Comparison of ENCODE assay signal across 9 cellular contexts in the genomic region with DNA sequence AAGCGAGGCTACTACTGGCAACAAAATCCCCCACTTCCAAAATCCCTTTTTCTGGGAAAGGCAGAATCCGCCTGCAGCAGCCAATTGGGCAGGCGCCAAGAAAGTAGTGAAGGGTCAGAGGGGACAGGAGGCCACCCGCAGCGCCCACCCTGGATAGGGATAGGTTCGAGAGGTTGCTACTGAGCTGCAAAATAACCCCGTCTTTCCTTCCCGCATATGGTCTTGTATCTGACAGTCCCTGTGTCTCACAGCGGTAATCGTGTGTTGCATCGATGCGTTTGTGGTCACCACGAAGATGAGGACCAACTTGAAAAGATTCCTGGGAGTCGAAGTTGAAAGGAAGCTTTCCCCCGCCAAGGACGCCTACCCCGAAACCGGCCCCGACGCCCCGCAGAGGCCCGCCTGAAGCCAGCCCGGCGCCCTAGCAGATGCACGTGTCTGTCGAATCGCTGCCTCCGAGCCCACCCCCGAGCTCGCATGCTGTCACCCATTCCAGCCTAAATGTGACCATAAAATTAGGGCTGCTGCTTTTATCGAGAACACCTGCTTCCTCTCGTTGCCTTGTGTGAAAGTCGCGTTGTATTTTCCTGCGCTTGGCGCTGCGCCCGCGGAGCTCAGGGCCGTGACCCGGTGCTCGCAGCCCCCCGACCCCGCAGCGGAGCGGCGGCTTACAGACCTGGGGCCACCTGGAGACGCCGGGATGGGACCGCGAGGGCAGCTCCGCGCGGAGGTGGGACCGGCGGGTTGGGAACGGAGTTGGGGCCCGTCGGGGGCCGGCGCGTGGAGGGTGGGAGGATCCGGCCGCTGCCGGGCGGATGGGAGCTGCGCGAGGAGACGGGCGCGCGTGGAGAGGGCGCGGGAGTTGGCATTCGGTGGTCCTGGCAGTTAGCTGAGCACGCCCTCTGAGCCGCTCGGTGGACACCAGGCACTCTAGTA. TPM values are rescaled to one million over a fixed set of nuclear protein-coding genes. Genes with fewer than 3 reads are reported as not detected.
DNase-seq lines count a peak whose midpoint lies in the region; ATAC-seq, FAIRE-seq and TF ChIP-seq lines count a peak whose summit lies in the region.
"Had no signal": no experiment of that assay in that cellular context is flagged by ENCODE, and none has a peak within 500 bp of the region (broad histone marks: within the 10 kb centered on the region; RNA-seq: fewer than 3 reads in every experiment).

A gene with protein sequence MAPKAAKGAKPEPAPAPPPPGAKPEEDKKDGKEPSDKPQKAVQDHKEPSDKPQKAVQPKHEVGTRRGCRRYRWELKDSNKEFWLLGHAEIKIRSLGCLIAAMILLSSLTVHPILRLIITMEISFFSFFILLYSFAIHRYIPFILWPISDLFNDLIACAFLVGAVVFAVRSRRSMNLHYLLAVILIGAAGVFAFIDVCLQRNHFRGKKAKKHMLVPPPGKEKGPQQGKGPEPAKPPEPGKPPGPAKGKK (plus strand): TSS at position 868 of the 936 bp plus-strand sequence. CDS start 145 bp downstream, outside the sequence.

- H3K9me3 ChIP-seq in astrocyte (ENCODE audit: insufficient read depth, low read depth, low read length) (no peaks in the 10 kb centered on the region), lung (ENCODE audit: control insufficient read depth in 2 of 2, insufficient read depth in 1 of 2, low read length in 1 of 2) (peaks cover 0 to 3% of the 10 kb centered on the region in 2 donors), testis (no peaks in the 10 kb centered on the region), HAP-1 (no peaks in the 10 kb centered on the region)

- H3K36me3 Mint-ChIP-seq in activated T-cell treated with anti-CD3 and anti-CD28 coated beads, Interleukin-2, amount 50 U/mL, for 24 hours (ENCODE audit: low read depth) = no peaks in the 10 kb centered on the region
- no peaks in the 10 kb centered on the region for H3K36me3 Mint-ChIP-seq in astrocyte (ENCODE audit: low read depth, unreplicated experiment)

- H3K27ac ChIP-seq in astrocyte (ENCODE audit: low read depth, low read length) (no peak within 1 kb of the TSS), lung (ENCODE audit: low read depth in 1 of 2, low read length in 1 of 2) (no peak within 1 kb of the TSS), testis (no peak within 1 kb of the TSS)
- H3K27ac ChIP-seq: SK-N-MC had no signal

- no peaks in the 10 kb centered on the region for H3K79me2 ChIP-seq in astrocyte (ENCODE audit: insufficient read depth, low read length)

- peaks cover 21% of the 10 kb centered on the region for H3K4me1 Mint-ChIP-seq in activated T-cell treated with anti-CD3 and anti-CD28 coated beads, Interleukin-2, amount 50 U/mL, for 24 hours (ENCODE audit: low read depth)
- H3K4me1 Mint-ChIP-seq in astrocyte (ENCODE audit: low read depth, unreplicated experiment) = peaks cover 14% of the 10 kb centered on the region

- peaks cover 29% of the 10 kb centered on the region for H3K4me1 ChIP-seq in astrocyte (ENCODE audit: insufficient read depth, low read length)
- H3K4me1 ChIP-seq in lung (ENCODE audit: control insufficient read depth in 2 of 2, insufficient read depth in 2 of 2, low read length in 2 of 2) = peaks cover 0 to 10% of the 10 kb centered on the region in 2 donors
- H3K4me1 ChIP-seq in testis = peaks cover 6% of the 10 kb centered on the region
- peaks cover 9% of the 10 kb centered on the region for H3K4me1 ChIP-seq in HAP-1

- peak within 1 kb of the TSS; percentile 60 for H3K4me3 Mint-ChIP-seq in activated T-cell treated with anti-CD3 and anti-CD28 coated beads, Interleukin-2, amount 50 U/mL, for 24 hours
- no peak within 1 kb of the TSS for H3K4me3 Mint-ChIP-seq in astrocyte (ENCODE audit: unreplicated experiment)

- H3K4me2 ChIP-seq in astrocyte (ENCODE audit: low read length) = peak within 1 kb of the TSS; percentile 81

- peak within 1 kb of the TSS; percentile 12 for H3K27ac Mint-ChIP-seq in activated T-cell treated with anti-CD3 and anti-CD28 coated beads, Interleukin-2, amount 50 U/mL, for 24 hours
- peak within 1 kb of the TSS; percentile 81 for H3K27ac Mint-ChIP-seq in astrocyte (ENCODE audit: unreplicated experiment)

- no peak within 1 kb of the TSS for H3K9ac ChIP-seq in astrocyte (ENCODE audit: low read length)

- ATAC-seq in lung (ENCODE audit: insufficient read depth, low FRiP score) = no peak
- no peak for ATAC-seq in GM21360 (IDR thresholded peaks at IDR 0.05; ENCODE audit: unreplicated experiment)

- H3K27me3 ChIP-seq in astrocyte (ENCODE audit: insufficient read depth, low read length) (peaks cover 17% of the 10 kb centered on the region), lung (ENCODE audit: control insufficient read depth, insufficient read depth) (no peaks in the 10 kb centered on the region), testis (no peaks in the 10 kb centered on the region), HAP-1 (ENCODE audit: low read depth) (no peaks in the 10 kb centered on the region)

- H3K27me3 Mint-ChIP-seq in activated T-cell treated with anti-CD3 and anti-CD28 coated beads, Interleukin-2, amount 50 U/mL, for 24 hours = peaks cover 40% of the 10 kb centered on the region
- peaks cover 27% of the 10 kb centered on the region for H3K27me3 Mint-ChIP-seq in astrocyte (ENCODE audit: low read depth, unreplicated experiment)

- no peaks in the 10 kb centered on the region for H4K20me1 ChIP-seq in astrocyte (ENCODE audit: insufficient read depth, low read length)

- no peaks in the 10 kb centered on the region for H3K9me3 Mint-ChIP-seq in activated T-cell treated with anti-CD3 and anti-CD28 coated beads, Interleukin-2, amount 50 U/mL, for 24 hours
- H3K9me3 Mint-ChIP-seq in astrocyte (ENCODE audit: unreplicated experiment) = no peaks in the 10 kb centered on the region

- no peak for FAIRE-seq in astrocyte (lab: Jason Lieb, UNC)

- no peak for TF ChIP-seq POLR2A in testis (IDR thresholded peaks at IDR 0.05)

- TF ChIP-seq CTCF in astrocyte (IDR thresholded peaks at IDR 0.05; ENCODE audit: insufficient read depth, low read depth, low read length) = no peak
- no peak for TF ChIP-seq CTCF in lung (IDR thresholded peaks at IDR 0.05; ENCODE audit: control extremely low read depth, extremely low read depth)
- TF ChIP-seq CTCF in testis (IDR thresholded peaks at IDR 0.05) = no peak

- H3K4me3 ChIP-seq in astrocyte (ENCODE audit: insufficient read depth, low read depth, low read length) (peak within 1 kb of the TSS; percentile 19), lung (peak within 1 kb of the TSS; percentile 20), testis (peak within 1 kb of the TSS in 1 of 2 donors; percentile 24), HAP-1 (no peak within 1 kb of the TSS)
- H3K4me3 ChIP-seq: SK-N-MC had no signal

- WGBS in lung, 2 donors = 14 to 21% methylated on average over 78 of the region's 78 CpGs
- WGBS in testis, 2 donors = 21 to 46% methylated on average over 27 to 73 of the region's 78 CpGs

- no peaks in the 10 kb centered on the region for H3K36me3 ChIP-seq in astrocyte (ENCODE audit: insufficient read depth, low read length)
- H3K36me3 ChIP-seq in lung (ENCODE audit: control insufficient read depth in 2 of 2, insufficient read depth in 2 of 2, low read length in 2 of 2) = peaks cover 0 to 1% of the 10 kb centered on the region in 2 donors
- H3K36me3 ChIP-seq in testis (ENCODE audit: low read depth, missing control alignments) = no peaks in the 10 kb centered on the region
- H3K36me3 ChIP-seq in HAP-1 (replicated peaks) = no peaks in the 10 kb centered on the region

- H2AFZ ChIP-seq in astrocyte (ENCODE audit: low read depth, low read length) = peak within 1 kb of the TSS; percentile 55

- in situ Hi-C loops in HAP-1 (cut with MboI; ENCODE audit: low sequenced_read_pairs) = no loop called here

- DNase-seq in activated T-cell treated with anti-CD3 and anti-CD28 coated beads, Interleukin-2, amount 50 U/mL, for 24 hours = peak; percentile 57
- no peak for DNase-seq in activated T-cell treated with anti-CD3 and anti-CD28 coated beads, Interleukin-2, amount 50 U/mL, for 48 hours
- DNase-seq in astrocyte (ENCODE audit: low read depth) = no peak
- DNase-seq in lung (ENCODE audit: low spot score) = no peak
- DNase-seq in testis = no peak
- DNase-seq in HAP-1 (ENCODE audit: low spot score in 2 of 2) = no peak
- no peak for DNase-seq in NCI-H2029 (lab: John Stamatoyannopoulos, UW)

- intact Hi-C loops in testis (cut with DNase I; ENCODE audit: low total_unique reads) = no loop called here

RNA-seq across cellular contexts. Expression of the gene that starts here (rescaled TPM):
- total RNA-seq in astrocyte (not detected in 2 replicates), lung (1 to 10 TPM; 2.2 to 3.7 TPM), testis (100 to 1,000 TPM; 307 to 454 TPM)
- polyA plus RNA-seq in lung (10 to 100 TPM in 1 of 2 donors, 1 to 10 TPM in 1; 2.0 to 14.1 TPM), testis (ENCODE audit: insufficient read depth, low read depth, low replicate concordance) (1,249 TPM)

Comparison
In these comparisons a context has a peak if more than half of its experiments do, and no peak if none do; other contexts are left out.
1. RNA of the gene that starts here (total RNA-seq): 307 to 454 TPM in testis; 2.2 to 3.7 TPM in lung and not detected in astrocyte; every median in the first group is over 10 times any median in the second.
2. RNA of the gene that starts here (polyA plus RNA-seq): 1,249 TPM in testis (single experiment); 2.0 to 14.1 TPM in lung; every median in the first group is over 10 times any median in the second.